7 cellular contexts compared by ENCODE assay signal in genomic region chr9:117075636-117076035, GRCh38.
"Had no signal": no experiment of that assay in that cellular context is flagged by ENCODE, and none has a peak within 500 bp of the region (broad histone marks: within the 10 kb centered on the region; RNA-seq: fewer than 3 reads in every experiment).

No MANE protein-coding gene starts in this region.

- FAIRE-seq: HTR-8/SVneo had no signal

- H2AFZ ChIP-seq: GM23248 had no signal

- H3K9ac ChIP-seq: GM23248 had no signal

- DNase-seq: GM23248, GOT3, H7, HFFc6 had no signal

- H3K4me3 ChIP-seq: GM23248, HAP-1 had no signal

- H3K9me3 ChIP-seq: HAP-1 had no signal

- H3K4me1 ChIP-seq: HAP-1 had no signal

- ATAC-seq: HCT116 had no signal

- H3K27ac ChIP-seq: GM23248 had no signal

- H3K36me3 ChIP-seq: HAP-1 had no signal
